ENCODE assay signal across 14 cellular contexts in genomic region chr7:134703241-134703594, GRCh38. TPM values are rescaled to one million over a fixed set of nuclear protein-coding genes. Genes with fewer than 3 reads are reported as not detected.
A peak's percentile ranks its signal among the peaks of the same experiment; 100 is the strongest.
DNase-seq lines count a peak whose midpoint lies in the region; ATAC-seq and TF ChIP-seq lines count a peak whose summit lies in the region.
"Had no signal": no experiment of that assay in that cellular context is flagged by ENCODE, and none has a peak within 500 bp of the region (broad histone marks: within the 10 kb centered on the region; RNA-seq: fewer than 3 reads in every experiment).

No MANE protein-coding gene starts in this region.

- DNase-seq in left ventricle myocardium inferior (no peak), cardiac septum (ENCODE audit: low spot score) (no peak), left lobe of liver (ENCODE audit: low spot score) (no peak), sigmoid colon (no peak), aorta (no peak), AG20443 (ENCODE audit: low spot score) (no peak), NCI-H526 treated with DMSO at 0.1 percent for 48 hours (lab: John Stamatoyannopoulos, UW) (no peak)
- no peak for DNase-seq in activated CD4-positive, alpha-beta T cell treated with anti-CD3 and anti-CD28 coated beads, Interleukin-2, amount 10 ng/mL, durations not matched to agents 24 days and 14 days
- DNase-seq: NCI-H1694 treated with DMSO at 0.1 percent for 48 hours, NCI-H69, occipital lobe had no signal

- H3K27ac Mint-ChIP-seq in activated CD4-positive, alpha-beta T cell treated with anti-CD3 and anti-CD28 coated beads, Interleukin-2, amount 10 ng/mL, durations not matched to agents 24 days and 14 days, result no peak overlapping the region
- H3K27ac Mint-ChIP-seq: activated naive CD8-positive, alpha-beta T cell; T-helper 1 cell treated with Interleukin-12 subunit alpha and Interleukin-12 subunit beta and Interleukin-4 antibody, amounts not matched to agents 30 μg/mL and 1 μg/mL, for 36 hours had no signal

- H3K27ac ChIP-seq in left ventricle myocardium inferior (replicated peaks) (peak overlapping the region; percentile 62), sigmoid colon (peak overlapping the region; percentile 65 to 85 (median 76)), aorta (ENCODE audit: low read depth in 1 of 2, low read length in 2 of 2) (peak overlapping the region; percentile 13 to 89)

- H3K9me3 Mint-ChIP-seq in activated CD4-positive, alpha-beta T cell treated with anti-CD3 and anti-CD28 coated beads, Interleukin-2, amount 10 ng/mL, durations not matched to agents 24 days and 14 days, result no peaks in the 10 kb centered on the region
- H3K9me3 Mint-ChIP-seq: T-helper 1 cell treated with Interleukin-12 subunit alpha and Interleukin-12 subunit beta and Interleukin-4 antibody, amounts not matched to agents 30 μg/mL and 1 μg/mL, for 36 hours had no signal

- intact Hi-C loops in left ventricle myocardium inferior (cut with micrococcal nuclease), result no loop called here
- intact Hi-C loops in cardiac septum (cut with DNase I), result no loop called here
- intact Hi-C loops in sigmoid colon (cut with DNase I), result no loop called here
- intact Hi-C loops in aorta (cut with DNase I), result no loop called here
- intact Hi-C loops in activated CD4-positive, alpha-beta T cell treated with anti-CD3 and anti-CD28 coated beads, Interleukin-2, amount 10 ng/mL, durations not matched to agents 24 days and 14 days (cut with micrococcal nuclease), result no loop called here

- H3K4me3 ChIP-seq in left ventricle myocardium inferior (no peak overlapping the region), sigmoid colon (no peak overlapping the region), aorta (ENCODE audit: low read length in 2 of 2) (no peak overlapping the region)

- TF ChIP-seq CTCF in left ventricle myocardium inferior (IDR thresholded peaks at IDR 0.05; ENCODE audit: borderline replicate concordance), result no peak
- TF ChIP-seq CTCF in sigmoid colon (IDR thresholded peaks at IDR 0.05), result no peak

- ATAC-seq in left lobe of liver (peak; percentile 75), aorta (ENCODE audit: low FRiP score) (no peak)
- ATAC-seq: Panc1 had no signal

- H3K9me3 ChIP-seq in left ventricle myocardium inferior (replicated peaks) (no peaks in the 10 kb centered on the region), sigmoid colon (no peaks in the 10 kb centered on the region), aorta (ENCODE audit: control insufficient read depth, low read length) (no peaks in the 10 kb centered on the region)

- H3K4me1 ChIP-seq in left ventricle myocardium inferior, result no peaks in the 10 kb centered on the region
- H3K4me1 ChIP-seq in sigmoid colon, result peaks cover 0 to 33% (median 25%) of the 10 kb centered on the region in 4 donors
- peaks cover 0 to 3% of the 10 kb centered on the region in 2 donors for H3K4me1 ChIP-seq in aorta (ENCODE audit: control insufficient read depth in 1 of 2, insufficient read depth in 2 of 2, low read length in 2 of 2)

- no peak overlapping the region for H3K4me3 Mint-ChIP-seq in activated CD4-positive, alpha-beta T cell treated with anti-CD3 and anti-CD28 coated beads, Interleukin-2, amount 10 ng/mL, durations not matched to agents 24 days and 14 days
- H3K4me3 Mint-ChIP-seq: activated naive CD8-positive, alpha-beta T cell; T-helper 1 cell treated with Interleukin-12 subunit alpha and Interleukin-12 subunit beta and Interleukin-4 antibody, amounts not matched to agents 30 μg/mL and 1 μg/mL, for 36 hours had no signal

- H3K27me3 ChIP-seq in left ventricle myocardium inferior (ENCODE audit: low read depth) (no peaks in the 10 kb centered on the region), sigmoid colon (no peaks in the 10 kb centered on the region), aorta (ENCODE audit: control insufficient read depth in 1 of 2, insufficient read depth in 2 of 2, low read length in 1 of 2) (no peaks in the 10 kb centered on the region)

- H3K36me3 ChIP-seq in left ventricle myocardium inferior (no peaks in the 10 kb centered on the region), sigmoid colon (no peaks in the 10 kb centered on the region), aorta (ENCODE audit: control insufficient read depth in 1 of 2, insufficient read depth in 2 of 2, low read length in 1 of 2) (no peaks in the 10 kb centered on the region)

- H3K27me3 Mint-ChIP-seq in activated CD4-positive, alpha-beta T cell treated with anti-CD3 and anti-CD28 coated beads, Interleukin-2, amount 10 ng/mL, durations not matched to agents 24 days and 14 days, result no peaks in the 10 kb centered on the region
- H3K27me3 Mint-ChIP-seq: activated naive CD8-positive, alpha-beta T cell had no signal

- TF ChIP-seq EP300 in sigmoid colon (IDR thresholded peaks at IDR 0.05), result no peak

- 78 to 93% methylated on average over 2 of the region's 2 CpGs for WGBS in sigmoid colon, 2 donors
- WGBS in aorta, 2 donors, result 92 to 96% methylated on average over 2 of the region's 2 CpGs

- H3K4me1 Mint-ChIP-seq in activated CD4-positive, alpha-beta T cell treated with anti-CD3 and anti-CD28 coated beads, Interleukin-2, amount 10 ng/mL, durations not matched to agents 24 days and 14 days, result no peaks in the 10 kb centered on the region

- TF ChIP-seq POLR2A in sigmoid colon (IDR thresholded peaks at IDR 0.05), result no peak

- H3K36me3 Mint-ChIP-seq in activated CD4-positive, alpha-beta T cell treated with anti-CD3 and anti-CD28 coated beads, Interleukin-2, amount 10 ng/mL, durations not matched to agents 24 days and 14 days (ENCODE audit: low read depth), result no peaks in the 10 kb centered on the region
- H3K36me3 Mint-ChIP-seq: activated naive CD8-positive, alpha-beta T cell had no signal

RNA-seq across cellular contexts. Expression of gene BPGM, which starts 56.6 kb away (rescaled TPM):
- total RNA-seq in left ventricle myocardium inferior (13.9 TPM), cardiac septum (13.2 TPM), left lobe of liver (5.9 TPM), sigmoid colon (10 to 100 TPM; 14.8 to 22.8 (median 19.0) TPM), aorta (10 to 100 TPM; 10.5 to 15.7 TPM)
- polyA plus RNA-seq in sigmoid colon (10 to 100 TPM in 1 of 3 donors, 1 to 10 TPM in 2; 9.0 to 10.5 (median 9.7) TPM), aorta (10 to 100 TPM; 18.2 to 27.7 TPM)
- 22.3 and 22.6 TPM in 2 replicates for total RNA-seq in activated CD4-positive, alpha-beta T cell treated with anti-CD3 and anti-CD28 coated beads, Interleukin-2, amount 10 ng/mL, durations not matched to agents 24 days and 14 days
